Comparison of ENCODE assay signal across 28 cellular contexts in the genomic region with DNA sequence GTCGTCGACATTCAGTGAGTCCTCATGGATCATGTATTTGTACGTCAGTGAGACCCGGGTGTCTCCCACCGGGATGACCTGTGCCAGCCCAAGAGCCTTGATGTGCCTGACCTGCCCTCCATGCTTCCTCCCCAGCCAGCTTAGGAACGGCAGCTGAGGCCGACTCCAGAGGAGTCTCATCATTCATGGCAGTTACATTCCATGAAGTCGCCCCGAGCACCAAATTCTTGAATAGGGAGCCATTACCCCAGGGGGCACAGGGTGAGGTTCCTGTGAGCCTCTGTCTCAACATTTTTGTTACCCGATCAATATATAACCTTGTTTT.
"Had no signal": no experiment of that assay in that cellular context is flagged by ENCODE, and none has a peak within 500 bp of the region (broad histone marks: within the 10 kb centered on the region; RNA-seq: fewer than 3 reads in every experiment).

No MANE protein-coding gene starts in this region.

- H3K27ac Mint-ChIP-seq: activated B cell treated with CpG ODN at 0.5 μM for 24 hours; activated CD4-positive, alpha-beta T cell treated with anti-CD3 and anti-CD28 coated beads, Interleukin-2, amount 10 ng/mL, durations not matched to agents 24 days and 14 days; activated CD8-positive, alpha-beta T cell treated with anti-CD3 and anti-CD28 coated beads for 36 hours; activated naive CD4-positive, alpha-beta T cell treated with anti-CD3 and anti-CD28 coated beads, Interleukin-2, amount 50 U/mL, for 24 hours; activated naive CD8-positive, alpha-beta T cell treated with anti-CD3 and anti-CD28 coated beads, Interleukin-2, amount 10 ng/mL, durations not matched to agents 7 days and 5 days; activated T-helper 1 cell treated with anti-CD3 and anti-CD28 coated beads, Interleukin-12 subunit alpha, Interleukin-12 subunit beta, Interleukin-2, Interleukin-4 antibody, amounts not matched to agents 30 ng/mL and 10 ng/mL and 1 ng/mL, durations not matched to agents 14 hours and 24 hours and 36 hours had no signal

- H3K36me3 Mint-ChIP-seq: activated naive CD4-positive, alpha-beta T cell treated with anti-CD3 and anti-CD28 coated beads, Interleukin-2, amount 50 U/mL, for 24 hours; activated naive CD8-positive, alpha-beta T cell treated with anti-CD3 and anti-CD28 coated beads, Interleukin-2, amount 10 ng/mL, durations not matched to agents 7 days and 5 days had no signal

- H3K4me1 ChIP-seq: ascending aorta, body of pancreas, breast epithelium had no signal

- H3K27ac ChIP-seq: ascending aorta, body of pancreas, breast epithelium, VCaP had no signal

- H3K4me3 Mint-ChIP-seq: activated B cell treated with CpG ODN at 0.5 μM for 24 hours; activated CD4-positive, alpha-beta T cell treated with anti-CD3 and anti-CD28 coated beads, Interleukin-2, amount 10 ng/mL, durations not matched to agents 24 days and 14 days; activated CD8-positive, alpha-beta T cell treated with anti-CD3 and anti-CD28 coated beads for 36 hours; activated naive CD4-positive, alpha-beta T cell treated with anti-CD3 and anti-CD28 coated beads, Interleukin-2, amount 50 U/mL, for 24 hours; activated naive CD8-positive, alpha-beta T cell treated with anti-CD3 and anti-CD28 coated beads, Interleukin-2, amount 10 ng/mL, durations not matched to agents 7 days and 5 days; activated T-helper 1 cell treated with anti-CD3 and anti-CD28 coated beads, Interleukin-12 subunit alpha, Interleukin-12 subunit beta, Interleukin-2, Interleukin-4 antibody, amounts not matched to agents 30 ng/mL and 10 ng/mL and 1 ng/mL, durations not matched to agents 14 hours and 24 hours and 36 hours had no signal

- DNase-seq: activated B cell treated with CpG ODN at 0.5 μM for 24 hours; activated CD4-positive, alpha-beta T cell treated with anti-CD3 and anti-CD28 coated beads, Interleukin-2, amount 10 ng/mL, durations not matched to agents 24 days and 14 days; activated CD4-positive, alpha-beta T cell treated with anti-CD3 and anti-CD28 coated beads, Interleukin-2, amount 50 U/mL, for 4 hours; activated CD8-positive, alpha-beta T cell treated with anti-CD3 and anti-CD28 coated beads for 36 hours; activated naive CD4-positive, alpha-beta T cell; activated naive CD8-positive, alpha-beta T cell treated with anti-CD3 and anti-CD28 coated beads, Interleukin-2, amount 10 ng/mL, durations not matched to agents 7 days and 5 days; activated T-cell treated with anti-CD3 and anti-CD28 coated beads, Interleukin-2, amount 50 U/mL, for 1 hour; amygdala; Karpas-422; KBM-7; NCI-H1105; NCI-H1436; NCI-H1694; NCI-H2029; NCI-H345; NCI-H524 treated with DMSO at 0.1 percent for 48 hours; RPMI8226; SW 1271; T-helper 1 cell; T-helper 2 cell; T-helper 9 cell had no signal

- H3K27me3 Mint-ChIP-seq: activated B cell treated with CpG ODN at 0.5 μM for 24 hours; activated CD4-positive, alpha-beta T cell treated with anti-CD3 and anti-CD28 coated beads, Interleukin-2, amount 10 ng/mL, durations not matched to agents 24 days and 14 days; activated CD8-positive, alpha-beta T cell treated with anti-CD3 and anti-CD28 coated beads for 36 hours; activated naive CD4-positive, alpha-beta T cell treated with anti-CD3 and anti-CD28 coated beads, Interleukin-2, amount 50 U/mL, for 24 hours; activated naive CD8-positive, alpha-beta T cell treated with anti-CD3 and anti-CD28 coated beads, Interleukin-2, amount 10 ng/mL, durations not matched to agents 7 days and 5 days had no signal

- H3K9me3 ChIP-seq: ascending aorta, body of pancreas, breast epithelium had no signal

- H3K4me1 Mint-ChIP-seq: activated B cell treated with CpG ODN at 0.5 μM for 24 hours; activated CD4-positive, alpha-beta T cell treated with anti-CD3 and anti-CD28 coated beads, Interleukin-2, amount 10 ng/mL, durations not matched to agents 24 days and 14 days; activated naive CD4-positive, alpha-beta T cell treated with anti-CD3 and anti-CD28 coated beads, Interleukin-2, amount 50 U/mL, for 24 hours; activated naive CD8-positive, alpha-beta T cell treated with anti-CD3 and anti-CD28 coated beads, Interleukin-2, amount 10 ng/mL, durations not matched to agents 7 days and 5 days had no signal

- H3K36me3 ChIP-seq: breast epithelium had no signal

- H3K9me3 Mint-ChIP-seq: activated B cell treated with CpG ODN at 0.5 μM for 24 hours; activated CD8-positive, alpha-beta T cell treated with anti-CD3 and anti-CD28 coated beads for 36 hours; activated naive CD4-positive, alpha-beta T cell treated with anti-CD3 and anti-CD28 coated beads, Interleukin-2, amount 50 U/mL, for 24 hours had no signal

- ATAC-seq: activated CD8-positive, alpha-beta T cell treated with anti-CD3 and anti-CD28 coated beads for 36 hours; body of pancreas; Panc1 had no signal

- H3K4me3 ChIP-seq: ascending aorta, body of pancreas, breast epithelium had no signal

- H3K27me3 ChIP-seq: ascending aorta, body of pancreas, breast epithelium had no signal
